ENCODE assay signal across 19 cellular contexts in the genomic region with DNA sequence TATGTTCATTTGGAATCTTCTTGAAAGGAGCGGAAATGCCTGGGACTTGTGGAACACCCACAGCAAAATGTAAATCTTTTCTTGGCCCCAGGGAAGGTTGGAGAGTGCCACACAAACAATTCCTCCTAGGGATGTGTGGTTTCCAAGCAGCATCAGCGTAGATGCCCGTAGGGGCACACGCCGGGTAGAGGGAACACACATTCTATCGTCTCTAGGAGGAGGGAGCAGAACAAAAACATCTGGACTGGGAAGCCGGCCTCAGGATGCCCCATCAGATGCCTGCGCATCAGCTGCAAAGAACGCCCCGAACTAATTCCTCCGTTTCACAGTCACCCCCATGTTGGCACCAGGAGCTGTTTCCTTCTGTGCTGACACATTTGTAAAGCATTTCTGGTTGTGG.
"Had no signal": no experiment of that assay in that cellular context is flagged by ENCODE, and none has a peak within 500 bp of the region (broad histone marks: within the 10 kb centered on the region; RNA-seq: fewer than 3 reads in every experiment).

No MANE protein-coding gene starts in this region.

- DNase-seq: activated B cell treated with CpG ODN at 0.5 μM for 24 hours; activated CD4-positive, alpha-beta memory T cell treated with anti-CD3 and anti-CD28 coated beads for 36 hours; activated CD4-positive, alpha-beta T cell treated with anti-CD3 and anti-CD28 coated beads for 4 hours; effector memory CD4-positive, alpha-beta T cell; esophagus squamous epithelium; kidney; midbrain; nephron progenitor cell; nucleus accumbens; posterior cingulate gyrus; sigmoid colon; stimulated activated CD4-positive, alpha-beta T cell treated with anti-CD3 and anti-CD28 coated beads, Interleukin-12 subunit alpha, Interleukin-12 subunit beta, amount 100 ng/mL, for 4 hours; stimulated activated CD4-positive, alpha-beta T cell treated with anti-CD3 and anti-CD28 coated beads, Interleukin-1b, Interleukin-23, amount 100 ng/mL, for 48 hours; stimulated activated naive CD4-positive, alpha-beta T cell treated with Interleukin-2 at 50 U/mL for 16 hours; tibial artery had no signal

- H3K36me3 ChIP-seq: esophagus squamous epithelium, sigmoid colon, tibial artery had no signal

- H3K4me1 Mint-ChIP-seq: activated B cell treated with CpG ODN at 0.5 μM for 24 hours had no signal

- H3K4me1 ChIP-seq: esophagus squamous epithelium, sigmoid colon had no signal

- H3K4me3 ChIP-seq: esophagus squamous epithelium, lung, sigmoid colon, tibial artery had no signal

- H3K36me3 Mint-ChIP-seq: activated CD4-positive, alpha-beta memory T cell treated with anti-CD3 and anti-CD28 coated beads for 36 hours; activated naive CD8-positive, alpha-beta T cell had no signal

- H3K27ac ChIP-seq: esophagus squamous epithelium, sigmoid colon, tibial artery had no signal

- H3K9me3 ChIP-seq: esophagus squamous epithelium, sigmoid colon, tibial artery had no signal

- H3K27me3 ChIP-seq: esophagus squamous epithelium, sigmoid colon, tibial artery had no signal

- H3K4me3 Mint-ChIP-seq: activated B cell treated with CpG ODN at 0.5 μM for 24 hours; activated CD4-positive, alpha-beta memory T cell treated with anti-CD3 and anti-CD28 coated beads for 36 hours; activated naive CD8-positive, alpha-beta T cell; dendritic cell treated with granulocyte-macrophage colony-stimulating factor and Interleukin-4, amounts not matched to agents 40 ng/mL and 50 ng/mL, for 4 days; nephron progenitor cell had no signal

- H3K27me3 Mint-ChIP-seq: activated B cell treated with CpG ODN at 0.5 μM for 24 hours; activated CD4-positive, alpha-beta memory T cell treated with anti-CD3 and anti-CD28 coated beads for 36 hours; dendritic cell treated with granulocyte-macrophage colony-stimulating factor and Interleukin-4, amounts not matched to agents 40 ng/mL and 50 ng/mL, for 4 days had no signal

- H3K9me3 Mint-ChIP-seq: activated B cell treated with CpG ODN at 0.5 μM for 24 hours; activated CD4-positive, alpha-beta memory T cell treated with anti-CD3 and anti-CD28 coated beads for 36 hours; dendritic cell treated with granulocyte-macrophage colony-stimulating factor and Interleukin-4, amounts not matched to agents 40 ng/mL and 50 ng/mL, for 4 days; nephron progenitor cell had no signal

- ATAC-seq: left lobe of liver had no signal

- H3K27ac Mint-ChIP-seq: activated B cell treated with CpG ODN at 0.5 μM for 24 hours; activated CD4-positive, alpha-beta memory T cell treated with anti-CD3 and anti-CD28 coated beads for 36 hours; activated naive CD8-positive, alpha-beta T cell; dendritic cell treated with granulocyte-macrophage colony-stimulating factor and Interleukin-4, amounts not matched to agents 40 ng/mL and 50 ng/mL, for 4 days; nephron progenitor cell had no signal
